In genomic region chr2:174607989-174608865, GRCh38 we compare ENCODE assay signal across 9 cellular contexts. TPM values are rescaled to one million over a fixed set of nuclear protein-coding genes. Genes with fewer than 3 reads are reported as not detected.
DNase-seq lines count a peak whose midpoint lies in the region; ATAC-seq, FAIRE-seq and TF ChIP-seq lines count a peak whose summit lies in the region.
"Had no signal": no experiment of that assay in that cellular context is flagged by ENCODE, and none has a peak within 500 bp of the region (broad histone marks: within the 10 kb centered on the region; RNA-seq: fewer than 3 reads in every experiment).

No MANE protein-coding gene starts in this region.

- H3K4me2 ChIP-seq in GM12878 (ENCODE audit: control insufficient read depth, insufficient read depth) = peak overlapping the region; percentile 68

- TF ChIP-seq RAD21 in GM12878 (IDR thresholded peaks at IDR 0.05; ENCODE audit: insufficient read depth, low read depth, low read length) = no peak

- 0 out of 2 replicates have a peak overlapping the region, but pooled peaks have one; percentile 15 for H3K4me3 ChIP-seq in GM12878
- no peak overlapping the region for H3K4me3 ChIP-seq in right lobe of liver

- FAIRE-seq in GM12878 (lab: Jason Lieb, UNC) = no peak
- FAIRE-seq: TTC549 had no signal

- RAD21 ChIA-PET in GM12878 (lab: Charles Lee; ENCODE audit: unreplicated experiment) = interaction anchor here (0.9 to 19.4 kb wide), 9 partner anchors 9 to 115 kb away, joined by 3 to 294 read pairs (median 4); partner anchors contain the start of gene WIPF1

- BruUV-seq in GM12878 (replicated peaks; lab: Mats Ljungman, UMichigan) = no TSS peak

- DNase-seq in GM10248 (ENCODE audit: extremely low spot score) (peak; percentile 40), GM12878 (ENCODE audit: low read depth, low spot score) (peak; percentile 89), islet precursor cell (no peak), omental fat pad (ENCODE audit: low spot score) (no peak), right lobe of liver (no peak), retina (no peak)

- peak; percentile 44 to 55; a peak in 2 of 4 replicates for TF ChIP-seq EP300 in GM12878 (IDR thresholded peaks at IDR 0.05; ENCODE audit: borderline replicate concordance in 1 of 2, control insufficient read depth in 1 of 2, low read depth in 2 of 2, low read length in 2 of 2)

- SMC1A ChIA-PET in GM12878 (lab: Charles Lee; ENCODE audit: uncharacterized antibody, unreplicated experiment) = interaction anchor here (0.6 to 31.8 kb wide), 14 partner anchors 1 to 90 kb away, joined by 3 to 537 read pairs (median 3); partner anchors contain the start of gene WIPF1

- intact Hi-C loops in GM12878 (cut with micrococcal nuclease; ENCODE audit: unreplicated experiment) = loop anchor here (1.0 to 2.0 kb wide), 3 partner anchors 11 to 75 kb away; partner anchors contain the start of gene WIPF1
- intact Hi-C loops in right lobe of liver (cut with DNase I) = loop anchor here in 1 of 2 donors (10.0 kb wide), 1 partner anchor 143 kb away; no protein-coding TSS in a partner anchor

- H3K9me3 ChIP-seq in GM12878 (replicated peaks; ENCODE audit: control insufficient read depth, insufficient read depth, low read length) = no peaks in the 10 kb centered on the region
- H3K9me3 ChIP-seq in right lobe of liver = no peaks in the 10 kb centered on the region

- H3K36me3 ChIP-seq in GM12878 (ENCODE audit: control insufficient read depth in 2 of 2, insufficient read depth in 2 of 2, low read length in 1 of 2) (0 out of 4 replicates have a peak, but pooled peaks cover 0 to 5% of the 10 kb centered on the region in 2 experiments), right lobe of liver (no peaks in the 10 kb centered on the region)

- no peak for TF ChIP-seq CTCF in GM10248 (IDR thresholded peaks at IDR 0.05; ENCODE audit: control extremely low read depth, extremely low read depth, low read depth, missing control alignments)
- no peak for TF ChIP-seq CTCF in GM12878 (IDR thresholded peaks at IDR 0.05 in 2 of 3, conservative IDR thresholded peaks at IDR 0.05 in 1 of 3; ENCODE audit: control insufficient read depth in 2 of 3, extremely low read depth in 1 of 3, insufficient read depth in 1 of 3, low read depth in 3 of 3, low read length in 3 of 3)
- no peak for TF ChIP-seq CTCF in omental fat pad (IDR thresholded peaks at IDR 0.05)
- no peak for TF ChIP-seq CTCF in right lobe of liver (IDR thresholded peaks at IDR 0.05)

- H3K79me2 ChIP-seq in GM12878 (ENCODE audit: control insufficient read depth, insufficient read depth, low read length) = peaks cover 23% of the 10 kb centered on the region

- peak overlapping the region; percentile 89 for H3K27ac ChIP-seq in GM12878 (ENCODE audit: control insufficient read depth, insufficient read depth)
- no peak overlapping the region for H3K27ac ChIP-seq in right lobe of liver

- H3K4me1 ChIP-seq in GM12878 (ENCODE audit: control insufficient read depth, insufficient read depth, low read length) (peaks cover 67% of the 10 kb centered on the region), right lobe of liver (peaks cover 0 to 2% (median 0%) of the 10 kb centered on the region in 4 donors)

- ATAC-seq in GM19467 (IDR thresholded peaks at IDR 0.05; ENCODE audit: unreplicated experiment) (peak; percentile 71), HG03432 (IDR thresholded peaks at IDR 0.05; ENCODE audit: unreplicated experiment) (peak; percentile 83), GM12878 (peak; percentile 82), omental fat pad (ENCODE audit: low FRiP score) (no peak), right lobe of liver (no peak)

- POLR2A ChIA-PET in GM10248 (lab: Yijun Ruan, JAX) (interaction anchor here (0.8 to 0.9 kb wide), 2 partner anchors 11 to 12 kb away, joined by 3 to 4 read pairs; partner anchors contain the start of gene WIPF1), GM12878 (lab: Charles Lee) (interaction anchor here (0.7 to 10.9 kb wide), 10 partner anchors 9 to 123 kb away, joined by 3 to 246 read pairs (median 4); partner anchors contain the start of gene WIPF1)

- H3K27me3 ChIP-seq in GM12878 (replicated peaks in 1 of 2; ENCODE audit: control insufficient read depth in 2 of 2, insufficient read depth in 2 of 2, low read length in 1 of 2) = no peaks in the 10 kb centered on the region
- no peaks in the 10 kb centered on the region for H3K27me3 ChIP-seq in right lobe of liver

- H4K20me1 ChIP-seq in GM12878 (ENCODE audit: control insufficient read depth, insufficient read depth) = no peaks in the 10 kb centered on the region

- WGBS in GM12878 (ENCODE audit: insufficient coverage, insufficient replicate concordance, low lambda C conversion rate, missing lambda C conversion rate) = 0% methylated on average over 5 of the region's 5 CpGs
- WGBS in right lobe of liver (ENCODE audit: insufficient coverage, low coverage, low lambda C conversion rate, missing lambda C conversion rate) = 66% methylated on average over 3 of the region's 5 CpGs

- peak; percentile 49; the same call in 1 of the 2 replicates for TF ChIP-seq POLR2A in GM12878 (IDR thresholded peaks at IDR 0.05; ENCODE audit: low read depth, low read length)
- TF ChIP-seq POLR2A in right lobe of liver (IDR thresholded peaks at IDR 0.05) = no peak

- CTCF ChIA-PET in GM10248 (lab: Yijun Ruan, JAX) = interaction anchor here (0.9 to 8.6 kb wide), 6 partner anchors 11 to 145 kb away, joined by 3 to 95 read pairs (median 4); partner anchors contain the start of gene WIPF1
- CTCF ChIA-PET in GM12878 (lab: Yijun Ruan, JAX) = interaction anchor here (0.6 to 31.2 kb wide), 7 partner anchors 11 to 90 kb away, joined by 3 to 534 read pairs (median 14); partner anchors contain the start of gene WIPF1

- in situ Hi-C loops in GM12878 (cut with MboI) = no loop called here

- peak overlapping the region; percentile 3; the same call in 1 of the 2 replicates for H2AFZ ChIP-seq in GM12878 (ENCODE audit: control insufficient read depth, low read depth, low read length)

- H3K9ac ChIP-seq in GM12878 (ENCODE audit: control insufficient read depth, insufficient read depth, low read length) = peak overlapping the region; percentile 70

TF ChIP-seq in GM12878, 131 proteins besides CTCF, POLR2A, EP300 and RAD21 (continues in another document):
- peak; percentile 97 for TF ChIP-seq RELB (IDR thresholded peaks at IDR 0.05; ENCODE audit: low read depth)

RNA-seq across cellular contexts. Expression of gene WIPF1, which starts 10.6 kb away (rescaled TPM):
- total RNA-seq in GM12878 (2013; cell fraction: nucleolus; rRNA removed) = 126 and 131 TPM in 2 replicates
- total RNA-seq in GM12878 (2014; rRNA removed) = 23.9 and 25.2 TPM in 2 replicates
- 52.1 and 57.1 TPM in 2 replicates for total RNA-seq in GM12878 (2014; rRNA removed; fragmentation: Illumina TruSeq; extraction: Trizol)
- 135 and 141 TPM in 2 replicates for total RNA-seq in GM12878 (2021)
- 45.3 TPM for polyA plus RNA-seq in GM12878 (2011; ENCODE audit: low read depth)
- polyA plus RNA-seq in GM12878 (2011; rRNA removed) = 96.8 and 110 TPM in 2 replicates
- 103 and 160 TPM in 2 replicates for polyA plus RNA-seq in GM12878 (2011; cell fraction: cytosol; rRNA removed)
- polyA plus RNA-seq in GM12878 (2011; cell fraction: nucleus; rRNA removed) = 112 and 138 TPM in 2 replicates
- polyA plus RNA-seq in GM12878 (2012) = 115 and 116 TPM in 2 replicates
- polyA plus RNA-seq in GM12878 (2014; fragmentation: Illumina TruSeq; extraction: Trizol) = 185 and 188 TPM in 2 replicates
- 10 to 100 TPM; 23.1 to 28.6 TPM for polyA plus RNA-seq in GM12878 (2014; fragmentation: Nextera tagmentation; extraction: Ambion mirVana)
- 66.7 and 68.8 TPM in 2 replicates for polyA plus RNA-seq in GM12878 (2014; rRNA removed)
- polyA plus RNA-seq in GM12878 (2016; fragmentation: Nextera tagmentation; extraction: Ambion mirVana) = 10 to 100 TPM; 71.2 to 77.5 TPM
- polyA minus RNA-seq in GM12878 (2011; rRNA and poly(A)+ RNA removed) = 114 and 136 TPM in 2 replicates
- 56.0 and 63.3 TPM in 2 replicates for polyA minus RNA-seq in GM12878 (2011; cell fraction: cytosol; rRNA and poly(A)+ RNA removed)
- 84.1 and 152 TPM in 2 replicates for polyA minus RNA-seq in GM12878 (2011; cell fraction: nucleus; rRNA and poly(A)+ RNA removed)
- 10 to 100 TPM; 20.9 to 60.1 (median 43.3) TPM for total RNA-seq in omental fat pad
- total RNA-seq in right lobe of liver = 10 to 100 TPM in 1 of 6 experiments, 1 to 10 TPM in 5; 5.0 to 15.3 (median 7.1) TPM

Comparison
In these comparisons a context has a peak if more than half of its experiments do, and no peak if none do; other contexts are left out.
1. DNase-seq: peak in GM10248 (single experiment) and GM12878 (single experiment); none in islet precursor cell (single experiment), omental fat pad (single experiment), right lobe of liver (0 of 3) and retina (single experiment).
2. ATAC-seq: peak in GM19467 (single experiment), HG03432 (single experiment) and GM12878 (single experiment); none in omental fat pad (single experiment) and right lobe of liver (0 of 4).